ENCODE assay signal across 8 cellular contexts in the genomic region with DNA sequence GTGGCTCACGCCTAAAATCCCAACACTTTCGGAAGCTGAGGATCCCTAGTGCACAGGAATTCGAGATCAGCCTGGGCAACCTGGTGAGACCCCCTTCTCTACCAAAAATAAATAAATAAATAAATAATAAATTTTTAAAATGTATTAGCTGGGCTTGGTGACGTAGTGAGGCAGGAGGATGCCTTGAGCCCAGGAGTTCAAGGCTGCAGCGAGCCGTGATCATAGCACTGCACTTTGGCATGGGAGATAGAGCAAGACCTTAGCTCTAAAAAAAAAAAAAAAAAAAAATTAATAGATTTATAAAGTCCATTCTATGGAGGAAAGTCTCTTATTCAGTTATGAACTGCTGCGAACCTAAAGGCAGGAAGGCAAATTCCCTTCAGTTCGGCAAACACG. TPM values are rescaled to one million over a fixed set of nuclear protein-coding genes. Genes with fewer than 3 reads are reported as not detected.
DNase-seq lines count a peak whose midpoint lies in the region; ATAC-seq, FAIRE-seq and TF ChIP-seq lines count a peak whose summit lies in the region.

No MANE protein-coding gene starts in this region.

- no peak for TF ChIP-seq CTCF in bronchial epithelial cell (IDR thresholded peaks at IDR 0.05; ENCODE audit: insufficient read depth, low read length, severe bottlenecking)

- H3K4me1 Mint-ChIP-seq in stimulated activated naive CD8-positive, alpha-beta T cell treated with anti-CD3 and anti-CD28 coated beads, Interleukin-15, Interleukin-2, amounts not matched to agents 100 ng/mL and 50 ng/mL, for 24 hours (ENCODE audit: low read depth) = peaks cover 21% of the 10 kb centered on the region

- H3K27me3 Mint-ChIP-seq in stimulated activated naive CD8-positive, alpha-beta T cell treated with anti-CD3 and anti-CD28 coated beads, Interleukin-15, Interleukin-2, amounts not matched to agents 100 ng/mL and 50 ng/mL, for 24 hours = no peaks in the 10 kb centered on the region

- H3K36me3 Mint-ChIP-seq in stimulated activated naive CD8-positive, alpha-beta T cell treated with anti-CD3 and anti-CD28 coated beads, Interleukin-15, Interleukin-2, amounts not matched to agents 100 ng/mL and 50 ng/mL, for 24 hours (ENCODE audit: low read depth) = no peaks in the 10 kb centered on the region

- H3K27me3 ChIP-seq in bronchial epithelial cell (ENCODE audit: control insufficient read depth, insufficient read depth, low read length) (no peaks in the 10 kb centered on the region), mucosa of rectum (ENCODE audit: control insufficient read depth in 2 of 2, insufficient read depth in 2 of 2, low read length in 2 of 2) (no peaks in the 10 kb centered on the region)

- DNase-seq in stimulated activated naive CD8-positive, alpha-beta T cell treated with anti-CD3 and anti-CD28 coated beads, Interleukin-15, Interleukin-2, amounts not matched to agents 100 U/mL and 50 U/mL, for 24 hours = no peak
- DNase-seq in bronchial epithelial cell (ENCODE audit: low read depth) = no peak
- no peak for DNase-seq in nucleus accumbens (lab: John Stamatoyannopoulos, UW)

- peak overlapping the region; percentile 44 for H3K4me3 ChIP-seq in bronchial epithelial cell (ENCODE audit: low read depth, low read length)
- H3K4me3 ChIP-seq in mucosa of rectum (ENCODE audit: low read length in 2 of 2) = peak overlapping the region; percentile 88 to 94

- H3K9ac ChIP-seq in mucosa of rectum (ENCODE audit: low read depth in 1 of 2, low read length in 2 of 2) = peak overlapping the region; percentile 83 to 91

- peaks cover 0 to 10% of the 10 kb centered on the region in 2 donors for H3K4me1 ChIP-seq in mucosa of rectum (ENCODE audit: control insufficient read depth in 2 of 2, insufficient read depth in 2 of 2, low read length in 2 of 2)

- H3K4me3 Mint-ChIP-seq in stimulated activated naive CD8-positive, alpha-beta T cell treated with anti-CD3 and anti-CD28 coated beads, Interleukin-15, Interleukin-2, amounts not matched to agents 100 ng/mL and 50 ng/mL, for 24 hours = peak overlapping the region; percentile 96

- no peak for FAIRE-seq in bronchial epithelial cell (lab: Jason Lieb, UNC)

- H3K9me3 Mint-ChIP-seq in stimulated activated naive CD8-positive, alpha-beta T cell treated with anti-CD3 and anti-CD28 coated beads, Interleukin-15, Interleukin-2, amounts not matched to agents 100 ng/mL and 50 ng/mL, for 24 hours = no peaks in the 10 kb centered on the region

- no peak overlapping the region for H3K27ac Mint-ChIP-seq in stimulated activated naive CD8-positive, alpha-beta T cell treated with anti-CD3 and anti-CD28 coated beads, Interleukin-15, Interleukin-2, amounts not matched to agents 100 ng/mL and 50 ng/mL, for 24 hours

- ATAC-seq in stimulated activated naive CD8-positive, alpha-beta T cell treated with anti-CD3 and anti-CD28 coated beads, Interleukin-15, Interleukin-2, amounts not matched to agents 100 U/mL and 50 U/mL, for 24 hours = no peak
- ATAC-seq in HG03460 (IDR thresholded peaks at IDR 0.05; ENCODE audit: unreplicated experiment) (no peak), HG02610 (IDR thresholded peaks at IDR 0.05; ENCODE audit: unreplicated experiment) (no peak), GM19324 (IDR thresholded peaks at IDR 0.05; ENCODE audit: low FRiP score, unreplicated experiment) (no peak)

- H3K27ac ChIP-seq in mucosa of rectum (ENCODE audit: low read depth in 2 of 2, low read length in 2 of 2) = peak overlapping the region; percentile 97 to 99

- H3K9me3 ChIP-seq in mucosa of rectum (ENCODE audit: control insufficient read depth in 2 of 2, low read length in 2 of 2) = no peaks in the 10 kb centered on the region

- H3K36me3 ChIP-seq in bronchial epithelial cell (ENCODE audit: control insufficient read depth, insufficient read depth, low read length) = no peaks in the 10 kb centered on the region
- no peaks in the 10 kb centered on the region for H3K36me3 ChIP-seq in mucosa of rectum (ENCODE audit: control insufficient read depth in 2 of 2, insufficient read depth in 2 of 2, low read length in 2 of 2)

RNA-seq across cellular contexts. Expression of a gene that starts 1.1 kb away (rescaled TPM):
- 25.0 and 48.4 TPM in 2 replicates for total RNA-seq in bronchial epithelial cell
